In the genomic region with DNA sequence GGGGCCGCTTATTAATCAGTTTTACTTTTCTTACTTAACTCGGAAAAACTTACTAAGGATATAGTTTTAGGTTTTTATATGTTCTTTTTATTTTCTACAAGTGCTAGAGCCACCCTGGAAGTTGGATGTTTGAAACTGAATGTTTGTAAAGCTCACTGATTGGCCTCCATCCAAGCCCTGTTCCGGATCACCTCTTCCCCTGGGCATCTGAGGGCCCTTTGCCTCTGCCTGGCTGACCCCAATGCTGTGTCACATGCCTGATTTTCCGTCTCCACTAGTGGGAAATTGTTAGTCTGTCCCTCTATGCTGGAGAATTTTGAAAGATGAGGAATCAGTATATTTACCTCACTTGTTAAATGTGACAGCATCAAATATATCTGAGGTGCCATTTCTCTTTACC, we compare ENCODE assay signal across 13 cellular contexts.
DNase-seq lines count a peak whose midpoint lies in the region; ATAC-seq and TF ChIP-seq lines count a peak whose summit lies in the region.
"Had no signal": no experiment of that assay in that cellular context is flagged by ENCODE, and none has a peak within 500 bp of the region (broad histone marks: within the 10 kb centered on the region; RNA-seq: fewer than 3 reads in every experiment).

No MANE protein-coding gene starts in this region.

- H3K36me3 Mint-ChIP-seq in brain (no peaks in the 10 kb centered on the region), glutamatergic neuron (ENCODE audit: unreplicated experiment) (no peaks in the 10 kb centered on the region)
- H3K36me3 Mint-ChIP-seq: CD4-positive, CD25-positive, alpha-beta regulatory T cell had no signal

- TF ChIP-seq CTCF in brain (conservative IDR thresholded peaks at IDR 0.05) (no peak), glutamatergic neuron (IDR thresholded peaks at IDR 0.05; ENCODE audit: partially characterized antibody, unreplicated experiment) (no peak), tibial nerve (IDR thresholded peaks at IDR 0.05) (no peak)

- peak; percentile 91 for DNase-seq in DMS79 treated with DMSO at 0.1 percent for 48 hours (lab: John Stamatoyannopoulos, UW)
- DNase-seq in glutamatergic neuron = no peak
- DNase-seq in tibial nerve (ENCODE audit: low spot score in 2 of 2) = no peak
- no peak for DNase-seq in NOMO-1 (lab: John Stamatoyannopoulos, UW; ENCODE audit: unreplicated experiment in 2 of 2)
- no peak for DNase-seq in DMS 273 treated with DMSO at 0.1 percent for 48 hours (lab: John Stamatoyannopoulos, UW)
- DNase-seq: AML-193; CD4-positive, CD25-positive, alpha-beta regulatory T cell; GF-D8 had no signal

- H3K4me1 Mint-ChIP-seq in brain (peaks cover 55% of the 10 kb centered on the region), glutamatergic neuron (ENCODE audit: low read depth, unreplicated experiment) (peaks cover 12% of the 10 kb centered on the region)
- H3K4me1 Mint-ChIP-seq: CD4-positive, CD25-positive, alpha-beta regulatory T cell had no signal

- H3K27ac ChIP-seq in tibial nerve = peak overlapping the region in 3 of 4 donors; percentile 22 to 73 (median 69)
- H3K27ac ChIP-seq: BLaER1 treated with 17β-estradiol and CSF1 and Interleukin-3, amounts not matched to agents 10 nM and 100 nM had no signal

- no peaks in the 10 kb centered on the region for H3K36me3 ChIP-seq in tibial nerve
- H3K36me3 ChIP-seq: BLaER1 treated with 17β-estradiol and CSF1 and Interleukin-3, amounts not matched to agents 10 nM and 100 nM had no signal

- TF ChIP-seq EP300 in tibial nerve (IDR thresholded peaks at IDR 0.05) = no peak

- WGBS in tibial nerve, 2 donors = 42% methylated on average over 4 of the region's 4 CpGs

- no peak for ATAC-seq in GM19023 (IDR thresholded peaks at IDR 0.05; ENCODE audit: unreplicated experiment)
- ATAC-seq: HCT116, HepG2 had no signal

- no peaks in the 10 kb centered on the region for H3K9me3 Mint-ChIP-seq in brain
- H3K9me3 Mint-ChIP-seq in glutamatergic neuron (ENCODE audit: unreplicated experiment) = no peaks in the 10 kb centered on the region
- H3K9me3 Mint-ChIP-seq: CD4-positive, CD25-positive, alpha-beta regulatory T cell had no signal

- peaks cover 0 to 14% (median 0%) of the 10 kb centered on the region in 4 donors for H3K4me1 ChIP-seq in tibial nerve
- H3K4me1 ChIP-seq: BLaER1 treated with 17β-estradiol and CSF1 and Interleukin-3, amounts not matched to agents 10 nM and 100 nM had no signal

- H3K4me3 Mint-ChIP-seq in brain (peak overlapping the region in 1 of 5 experiments; percentile 66), glutamatergic neuron (ENCODE audit: unreplicated experiment) (no peak overlapping the region)
- H3K4me3 Mint-ChIP-seq: CD4-positive, CD25-positive, alpha-beta regulatory T cell had no signal

- no peak for TF ChIP-seq POLR2A in tibial nerve (IDR thresholded peaks at IDR 0.05)

- no peak overlapping the region for H3K4me3 ChIP-seq in tibial nerve
- H3K4me3 ChIP-seq: BLaER1 treated with 17β-estradiol and CSF1 and Interleukin-3, amounts not matched to agents 10 nM and 100 nM had no signal

- no peaks in the 10 kb centered on the region for H3K9me3 ChIP-seq in tibial nerve
- H3K9me3 ChIP-seq: BLaER1 treated with 17β-estradiol and CSF1 and Interleukin-3, amounts not matched to agents 10 nM and 100 nM had no signal

- H3K27ac Mint-ChIP-seq in brain (peak overlapping the region; percentile 69 to 91 (median 84)), glutamatergic neuron (ENCODE audit: unreplicated experiment) (peak overlapping the region; percentile 69)
- H3K27ac Mint-ChIP-seq: CD4-positive, CD25-positive, alpha-beta regulatory T cell had no signal

- no peaks in the 10 kb centered on the region for H3K27me3 ChIP-seq in tibial nerve
- H3K27me3 ChIP-seq: BLaER1 treated with 17β-estradiol and CSF1 and Interleukin-3, amounts not matched to agents 10 nM and 100 nM had no signal

- H3K27me3 Mint-ChIP-seq in brain (no peaks in the 10 kb centered on the region), glutamatergic neuron (ENCODE audit: unreplicated experiment) (no peaks in the 10 kb centered on the region)
